ENCODE assay signal across 13 cellular contexts in genomic region chr10:119619215-119619614, GRCh38.
"Had no signal": no experiment of that assay in that cellular context is flagged by ENCODE, and none has a peak within 500 bp of the region (broad histone marks: within the 10 kb centered on the region; RNA-seq: fewer than 3 reads in every experiment).

No MANE protein-coding gene starts in this region.

- H3K27ac ChIP-seq: foreskin keratinocyte had no signal

- H3K9me3 ChIP-seq: heart left ventricle, spleen, transverse colon had no signal

- H3K4me3 ChIP-seq: spleen, transverse colon had no signal

- H3K27me3 ChIP-seq: foreskin keratinocyte, heart left ventricle, spleen, transverse colon had no signal

- H3K4me3 Mint-ChIP-seq: activated naive CD4-positive, alpha-beta T cell treated with anti-CD3 and anti-CD28 coated beads, Interleukin-2, amount 10 ng/mL, durations not matched to agents 7 days and 5 days; naive thymus-derived CD4-positive, alpha-beta T cell; stimulated activated memory B cell treated with anti-CD40 and anti-IgM and Interleukin-4, amounts not matched to agents 10 μg/mL and 1 μg/mL and 100 μg/mL, for 72 hours had no signal

- H3K27ac Mint-ChIP-seq: activated naive CD4-positive, alpha-beta T cell treated with anti-CD3 and anti-CD28 coated beads, Interleukin-2, amount 10 ng/mL, durations not matched to agents 7 days and 5 days; activated T-helper 2 cell treated with anti-CD3 and anti-CD28 coated beads, Interferon-gamma antibody, Interleukin-2, Interleukin-4, amounts not matched to agents 10 μg/mL and 5 μg/mL and 100 μg/mL, durations not matched to agents 14 hours and 24 hours and 36 hours; stimulated activated memory B cell treated with anti-CD40 and anti-IgM and Interleukin-4, amounts not matched to agents 10 μg/mL and 1 μg/mL and 100 μg/mL, for 72 hours had no signal

- ATAC-seq: stimulated activated memory B cell treated with anti-CD40 and anti-IgM and Interleukin-4, amounts not matched to agents 10 μg/mL and 1 μg/mL and 100 μg/mL, for 72 hours had no signal

- H3K9me3 Mint-ChIP-seq: activated naive CD4-positive, alpha-beta T cell treated with anti-CD3 and anti-CD28 coated beads, Interleukin-2, amount 10 ng/mL, durations not matched to agents 7 days and 5 days; activated T-helper 2 cell treated with anti-CD3 and anti-CD28 coated beads, Interferon-gamma antibody, Interleukin-2, Interleukin-4, amounts not matched to agents 10 μg/mL and 5 μg/mL and 100 μg/mL, durations not matched to agents 14 hours and 24 hours and 36 hours; naive thymus-derived CD4-positive, alpha-beta T cell; stimulated activated memory B cell treated with anti-CD40 and anti-IgM and Interleukin-4, amounts not matched to agents 10 μg/mL and 1 μg/mL and 100 μg/mL, for 72 hours had no signal

- H3K27me3 Mint-ChIP-seq: naive thymus-derived CD4-positive, alpha-beta T cell; stimulated activated memory B cell treated with anti-CD40 and anti-IgM and Interleukin-4, amounts not matched to agents 10 μg/mL and 1 μg/mL and 100 μg/mL, for 72 hours had no signal

- H3K36me3 Mint-ChIP-seq: activated naive CD4-positive, alpha-beta T cell treated with anti-CD3 and anti-CD28 coated beads, Interleukin-2, amount 10 ng/mL, durations not matched to agents 7 days and 5 days; naive thymus-derived CD4-positive, alpha-beta T cell; stimulated activated memory B cell treated with anti-CD40 and anti-IgM and Interleukin-4, amounts not matched to agents 10 μg/mL and 1 μg/mL and 100 μg/mL, for 72 hours had no signal

- H3K4me1 ChIP-seq: foreskin keratinocyte had no signal

- DNase-seq: activated naive CD4-positive, alpha-beta T cell treated with anti-CD3 and anti-CD28 coated beads, Interleukin-2, amount 10 ng/mL, durations not matched to agents 7 days and 5 days; central memory CD4-positive, alpha-beta T cell; kidney; naive thymus-derived CD4-positive, alpha-beta T cell; right cardiac atrium; stimulated activated CD4-positive, alpha-beta T cell treated with anti-CD3 and anti-CD28 coated beads, Interleukin-1b, Interleukin-23, amount 100 ng/mL, for 48 hours; T-helper 2 cell had no signal

- H3K36me3 ChIP-seq: heart left ventricle, spleen, transverse colon had no signal
